ENCODE assay signal across 5 cellular contexts in the genomic region with DNA sequence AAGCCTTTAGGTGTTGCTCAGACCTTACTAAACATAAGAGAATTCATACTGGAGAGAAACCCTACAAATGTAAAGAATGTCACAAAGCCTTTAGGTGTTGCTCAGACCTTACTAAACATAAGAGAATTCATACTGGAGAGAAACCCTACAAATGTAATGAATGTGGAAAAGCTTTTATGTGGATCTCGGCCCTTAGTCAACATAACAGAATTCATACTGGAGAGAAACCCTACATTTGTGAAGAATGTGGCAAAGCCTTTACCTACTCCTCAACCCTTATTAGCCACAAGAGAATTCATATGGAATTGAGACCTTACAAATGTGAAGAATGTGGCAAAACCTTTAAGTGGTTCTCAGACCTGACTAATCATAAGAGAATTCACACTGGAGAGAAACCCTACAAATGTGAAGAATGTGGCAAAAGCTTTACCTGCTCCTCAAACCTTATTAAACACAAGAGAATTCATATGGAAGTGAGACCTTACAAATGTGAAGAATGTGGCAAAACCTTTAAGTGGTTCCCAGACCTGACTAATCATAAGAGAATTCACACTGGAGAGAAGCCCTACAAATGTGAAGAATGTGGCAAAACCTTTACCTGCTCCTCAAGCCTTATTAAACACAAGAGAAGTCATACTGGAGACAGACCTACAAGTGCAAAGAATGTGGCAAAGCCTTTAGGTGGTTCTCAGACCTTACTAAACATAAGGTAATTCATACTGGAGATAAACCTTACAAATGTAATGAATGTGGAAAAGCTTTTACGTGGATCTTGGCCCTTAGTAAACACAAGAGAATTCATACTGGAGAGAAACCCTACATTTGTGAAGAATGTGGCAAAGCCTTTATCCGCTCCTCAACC. TPM values are rescaled to one million over a fixed set of nuclear protein-coding genes. Genes with fewer than 3 reads are reported as not detected.
"Had no signal": no experiment of that assay in that cellular context is flagged by ENCODE, and none has a peak within 500 bp of the region (broad histone marks: within the 10 kb centered on the region; RNA-seq: fewer than 3 reads in every experiment).

No MANE protein-coding gene starts in this region.

RNA-seq across cellular contexts. Expression of a gene that starts 32.8 kb away (rescaled TPM):
- total RNA-seq: activated CD4-positive, alpha-beta memory T cell treated with anti-CD3 and anti-CD28 coated beads, Interleukin-2, amount 10 ng/mL, durations not matched to agents 7 days and 5 days; activated CD8-positive, alpha-beta memory T cell treated with anti-CD3 and anti-CD28 coated beads, Interleukin-2, amount 10 ng/mL, durations not matched to agents 7 days and 5 days; activated CD8-positive, alpha-beta T cell treated with anti-CD3 and anti-CD28 coated beads, Interleukin-2, amount 10 ng/mL, durations not matched to agents 7 days and 5 days; astrocyte; WTC11 had no signal
